Comparison of ENCODE assay signal across 9 cellular contexts in genomic region chr7:2553831-2554581, GRCh38. TPM values are rescaled to one million over a fixed set of nuclear protein-coding genes. Genes with fewer than 3 reads are reported as not detected.
DNase-seq lines count a peak whose midpoint lies in the region; ATAC-seq and TF ChIP-seq lines count a peak whose summit lies in the region.
"Had no signal": no experiment of that assay in that cellular context is flagged by ENCODE, and none has a peak within 500 bp of the region (broad histone marks: within the 10 kb centered on the region; RNA-seq: fewer than 3 reads in every experiment).

No MANE protein-coding gene starts in this region.

- H2BK5ac ChIP-seq in H9 (ENCODE audit: insufficient read length, low read length) = no peak overlapping the region

- DNase-seq in H9 (no peak), SJCRH30 (peak in 1 of 2 experiments; percentile 39), fibroblast of the aortic adventitia (ENCODE audit: low read depth) (no peak), gastrocnemius medialis (no peak), NCI-H1105 treated with DMSO at 0.1 percent for 48 hours (lab: John Stamatoyannopoulos, UW) (no peak), T1000 (lab: John Stamatoyannopoulos, UW) (no peak)
- DNase-seq in stimulated activated CD4-positive, alpha-beta T cell treated with anti-CD3 and anti-CD28 coated beads, Interleukin-1b, Interleukin-23, amount 100 ng/mL, for 48 hours = no peak

- H3K18ac ChIP-seq in H9 (ENCODE audit: insufficient read length, low read depth, low read length) = no peak overlapping the region

- H3K36me3 Mint-ChIP-seq in H9 (ENCODE audit: insufficient read depth in 1 of 3, low read depth in 3 of 3) = peaks cover 17 to 34% (median 34%) of the 10 kb centered on the region in 3 experiments; a peak in 6 of 7 replicates

- H3K27ac ChIP-seq in H9 (ENCODE audit: insufficient read length, low read depth, low read length) = no peak overlapping the region
- H3K27ac ChIP-seq in SJCRH30 = no peak overlapping the region
- H3K27ac ChIP-seq in gastrocnemius medialis = peak overlapping the region in 2 of 4 donors; percentile 86 to 97

- H4K8ac ChIP-seq in H9 (replicated peaks; ENCODE audit: insufficient read length, low read depth, low read length) = no peak overlapping the region

- H2BK20ac ChIP-seq in H9 (ENCODE audit: low read depth, low read length, poor library complexity, severe bottlenecking) = no peak overlapping the region

- no peak overlapping the region for H2BK15ac ChIP-seq in H9 (ENCODE audit: low read depth, low read length)

- no peak overlapping the region for H3K56ac ChIP-seq in H9 (ENCODE audit: insufficient read length, low read depth, low read length)

- H3K36me3 ChIP-seq in SJCRH30 (peaks cover 9% of the 10 kb centered on the region), gastrocnemius medialis (peaks cover 0 to 18% of the 10 kb centered on the region in 2 donors)

- H3K27ac Mint-ChIP-seq in H9 = no peak overlapping the region; a peak in 1 of 7 replicates

- no peak overlapping the region for H3K9ac ChIP-seq in H9 (ENCODE audit: extremely low read depth, insufficient read length, low read length)

- no peak overlapping the region for H3K4ac ChIP-seq in H9 (ENCODE audit: low read depth, low read length)

- intact Hi-C loops in gastrocnemius medialis (cut with DNase I; ENCODE audit: low total_unique reads) = loop anchor here (2.0 to 10.0 kb wide), 3 partner anchors 35 to 309 kb away; partner anchors contain the start of genes EIF3B, LFNG, MRM2 and NUDT1

- H3K4me3 Mint-ChIP-seq in H9 = peak overlapping the region; percentile 82 to 89

- H3K9me3 Mint-ChIP-seq in H9 = no peaks in the 10 kb centered on the region

- no peak overlapping the region for H2BK120ac ChIP-seq in H9 (ENCODE audit: low read depth, low read length, poor library complexity, severe bottlenecking)

- ATAC-seq in gastrocnemius medialis (no peak), GM18517 (IDR thresholded peaks at IDR 0.05; ENCODE audit: unreplicated experiment) (no peak)
- ATAC-seq: left colon had no signal

- H2AFZ ChIP-seq in H9 (ENCODE audit: low read length) = no peak overlapping the region

- H3K27me3 Mint-ChIP-seq in H9 (ENCODE audit: low read depth) = no peaks in the 10 kb centered on the region

- no peak overlapping the region for H2BK12ac ChIP-seq in H9 (ENCODE audit: insufficient read length, low read depth, low read length)

- H4K91ac ChIP-seq in H9 (ENCODE audit: insufficient read length, low read depth, low read length) = no peak overlapping the region

- H3K27me3 ChIP-seq in H9 (ENCODE audit: insufficient read depth, low read length) = no peaks in the 10 kb centered on the region
- H3K27me3 ChIP-seq in SJCRH30 = no peaks in the 10 kb centered on the region
- no peaks in the 10 kb centered on the region for H3K27me3 ChIP-seq in gastrocnemius medialis

- peaks cover 11% of the 10 kb centered on the region for H3K23me2 ChIP-seq in H9 (ENCODE audit: insufficient read length, low read depth, low read length, poor library complexity, severe bottlenecking)

- H4K5ac ChIP-seq in H9 (ENCODE audit: insufficient read length, low read depth, low read length) = no peak overlapping the region

- peaks cover 10 to 12% of the 10 kb centered on the region in 2 experiments for H3K4me1 Mint-ChIP-seq in H9

- TF ChIP-seq POLR2A in gastrocnemius medialis (IDR thresholded peaks at IDR 0.05) = no peak

- H3K9me3 ChIP-seq in H9 (ENCODE audit: control insufficient read depth, low read depth, low read length) = no peaks in the 10 kb centered on the region
- no peaks in the 10 kb centered on the region for H3K9me3 ChIP-seq in SJCRH30 (replicated peaks)
- no peaks in the 10 kb centered on the region for H3K9me3 ChIP-seq in gastrocnemius medialis

- H3K23ac ChIP-seq in H9 (ENCODE audit: insufficient read length, low read depth, low read length) = no peak overlapping the region

- H3T11ph ChIP-seq in H9 (ENCODE audit: low read length) = no peak overlapping the region

- no peaks in the 10 kb centered on the region for H3K79me1 ChIP-seq in H9 (ENCODE audit: insufficient read depth, low read depth, low read length, poor library complexity, severe bottlenecking)

- no peaks in the 10 kb centered on the region for H3K4me1 ChIP-seq in H9 (ENCODE audit: insufficient read depth, low read length)
- H3K4me1 ChIP-seq in SJCRH30 = peaks cover 11% of the 10 kb centered on the region
- H3K4me1 ChIP-seq in gastrocnemius medialis = peaks cover 22 to 23% of the 10 kb centered on the region in 2 donors

- H3K79me2 ChIP-seq in H9 (ENCODE audit: insufficient read depth, low read length) = no peaks in the 10 kb centered on the region

- WGBS in H9 (ENCODE audit: extremely low coverage, insufficient read length, low lambda C conversion rate) = no CpG with 5 or more reads among the region's 16 CpGs

- H3K4me3 ChIP-seq in SJCRH30 (peak overlapping the region; percentile 91), fibroblast of the aortic adventitia (ENCODE audit: low read depth, low read length) (peak overlapping the region; percentile 83), gastrocnemius medialis (peak overlapping the region; percentile 76 to 97 (median 80))

- in situ Hi-C loops in gastrocnemius medialis (cut with MboI; ENCODE audit: low sequenced_read_pairs in 4 of 4) = no loop called here

- peak overlapping the region; percentile 87 for H3K4me2 ChIP-seq in H9 (ENCODE audit: insufficient read depth, insufficient read length, low read length)

- TF ChIP-seq CTCF in H9 (conservative IDR thresholded peaks at IDR 0.05) (no peak), fibroblast of the aortic adventitia (IDR thresholded peaks at IDR 0.05; ENCODE audit: insufficient read depth, low read length) (no peak), gastrocnemius medialis (IDR thresholded peaks at IDR 0.05 in 4 of 5, conservative IDR thresholded peaks at IDR 0.05 in 1 of 5) (no peak)

- H3K14ac ChIP-seq in H9 (ENCODE audit: insufficient read depth, low read length) = no peak overlapping the region

- no peaks in the 10 kb centered on the region for H4K20me1 ChIP-seq in H9 (ENCODE audit: control insufficient read depth, insufficient read depth, insufficient read length)

- no peak overlapping the region for H2AK5ac ChIP-seq in H9 (ENCODE audit: insufficient read length, low read length)

RNA-seq across cellular contexts. Expression of gene BRAT1, which starts 1.3 kb away (rescaled TPM):
- total RNA-seq in H9 (2021) (41.2 and 42.6 TPM in 2 replicates), fibroblast of the aortic adventitia (ENCODE audit: low replicate concordance) (22.3 and 44.9 TPM in 2 replicates), gastrocnemius medialis (10 to 100 TPM; 15.3 to 36.4 (median 20.2) TPM)
- 38.5 and 41.5 TPM in 2 replicates for total RNA-seq in SJCRH30 (2014; rRNA removed; shearing (Covaris generic))

RNA-seq across cellular contexts. Expression of gene IQCE, which starts 4.8 kb away (rescaled TPM):
- total RNA-seq in H9 (2021) = 6.7 and 7.0 TPM in 2 replicates
- 5.0 and 5.1 TPM in 2 replicates for total RNA-seq in SJCRH30 (2014; rRNA removed; shearing (Covaris generic))
- 14.0 and 210 TPM in 2 replicates for total RNA-seq in fibroblast of the aortic adventitia (ENCODE audit: low replicate concordance)
- 10 to 100 TPM in 1 of 4 donors, 1 to 10 TPM in 3; 6.3 to 11.5 (median 8.8) TPM for total RNA-seq in gastrocnemius medialis

RNA-seq across cellular contexts. Expression of gene LFNG, which starts 34.4 kb away (rescaled TPM):
- total RNA-seq in H9 (2021) (52.9 and 55.3 TPM in 2 replicates), fibroblast of the aortic adventitia (ENCODE audit: low replicate concordance) (0.72 and 2.3 TPM in 2 replicates), gastrocnemius medialis (1 to 10 TPM; 1.0 to 5.9 (median 1.7) TPM)
- total RNA-seq in SJCRH30 (2014; rRNA removed; shearing (Covaris generic)) = 20.3 and 25.2 TPM in 2 replicates
